Comparison of ENCODE assay signal across 8 cellular contexts in the genomic region with DNA sequence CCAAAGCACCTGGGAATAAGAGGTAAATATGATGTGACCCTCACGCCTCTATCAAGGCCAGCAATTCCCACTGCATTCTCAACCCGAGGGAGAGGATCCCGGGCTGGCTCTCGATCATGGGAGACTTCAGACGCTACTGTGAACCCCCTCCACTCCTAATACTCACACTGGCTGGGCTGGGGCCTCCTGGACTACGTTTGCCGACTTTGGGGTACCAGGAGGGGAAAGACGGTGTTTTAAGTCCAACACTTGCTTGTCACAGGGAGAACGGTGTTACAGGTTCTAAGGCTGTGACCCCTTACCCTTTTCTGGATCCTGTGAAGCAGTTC. TPM values are rescaled to one million over a fixed set of nuclear protein-coding genes. Genes with fewer than 3 reads are reported as not detected.
A peak's percentile ranks its signal among the peaks of the same experiment; 100 is the strongest.
DNase-seq lines count a peak whose midpoint lies in the region; ATAC-seq and TF ChIP-seq lines count a peak whose summit lies in the region.

No MANE protein-coding gene starts in this region.

- ATAC-seq in GM21737 (IDR thresholded peaks at IDR 0.05; ENCODE audit: unreplicated experiment): peak; percentile 2
- ATAC-seq in GM21515 (IDR thresholded peaks at IDR 0.05; ENCODE audit: unreplicated experiment): no peak
- ATAC-seq in HG03045 (IDR thresholded peaks at IDR 0.05; ENCODE audit: unreplicated experiment): no peak

- H2BK5ac ChIP-seq in neuronal stem cell (ENCODE audit: low read length): peak overlapping the region; percentile 56

- no peaks in the 10 kb centered on the region for H3K27me3 ChIP-seq in esophagus squamous epithelium
- H3K27me3 ChIP-seq in neuronal stem cell (ENCODE audit: control insufficient read depth in 3 of 3, insufficient read depth in 3 of 3, low read depth in 1 of 3, low read length in 3 of 3): no peaks in the 10 kb centered on the region

- H3K4me1 ChIP-seq in esophagus squamous epithelium (peaks cover 32 to 56% (median 43%) of the 10 kb centered on the region in 3 donors), neuronal stem cell (ENCODE audit: control insufficient read depth in 2 of 2, insufficient read depth in 1 of 2, low read depth in 1 of 2, low read length in 2 of 2) (peaks cover 14 to 20% of the 10 kb centered on the region in 2 donors)

- TF ChIP-seq POLR2A in esophagus squamous epithelium (IDR thresholded peaks at IDR 0.05): no peak

- POLR2A ChIA-PET in GM10248 (lab: Yijun Ruan, JAX): interaction anchor here (1.3 kb wide), 1 partner anchor 14 kb away, joined by 13 read pairs; no protein-coding TSS in a partner anchor

- no peak overlapping the region for H2BK120ac ChIP-seq in neuronal stem cell (ENCODE audit: low read depth, low read length)

- CTCF ChIA-PET in GM10248 (lab: Yijun Ruan, JAX): interaction anchor here (1.5 kb wide), 1 partner anchor 11 kb away, joined by 3 read pairs; no protein-coding TSS in a partner anchor

- no peak overlapping the region for H2BK12ac ChIP-seq in neuronal stem cell (ENCODE audit: low read length)

- no peak for DNase-seq in SK-N-MC (ENCODE audit: low read depth, low spot score)
- no peak for DNase-seq in esophagus squamous epithelium (lab: John Stamatoyannopoulos, UW)
- DNase-seq in neuronal stem cell (ENCODE audit: low spot score): peak; percentile 12
- DNase-seq in iPS-NIHi11 (ENCODE audit: low spot score): no peak
- no peak for DNase-seq in GM10248 (ENCODE audit: extremely low spot score)

- peak overlapping the region; percentile 75 for H2AFZ ChIP-seq in neuronal stem cell (ENCODE audit: low read length)

- no peak overlapping the region for H2BK15ac ChIP-seq in neuronal stem cell (ENCODE audit: low read length)

- 0% methylated on average over 3 to 7 of the region's 9 CpGs for WGBS in esophagus squamous epithelium, 2 donors
- no CpG with 5 or more reads among the region's 9 CpGs for WGBS in neuronal stem cell (ENCODE audit: extremely low coverage in 2 of 2, insufficient read length in 2 of 2, insufficient replicate concordance in 1 of 2), 2 donors

- H3K9me3 ChIP-seq in SK-N-MC (ENCODE audit: low read depth, low read length): no peaks in the 10 kb centered on the region
- H3K9me3 ChIP-seq in esophagus squamous epithelium: no peaks in the 10 kb centered on the region
- no peaks in the 10 kb centered on the region for H3K9me3 ChIP-seq in neuronal stem cell (replicated peaks in 1 of 2; ENCODE audit: control insufficient read depth in 2 of 2, insufficient read depth in 1 of 2, low read depth in 1 of 2, low read length in 2 of 2)

- peaks cover 4% of the 10 kb centered on the region for H3K79me1 ChIP-seq in neuronal stem cell (ENCODE audit: low read depth, low read length)

- H3K4ac ChIP-seq in neuronal stem cell (ENCODE audit: low read length): no peak overlapping the region

- peak overlapping the region; percentile 74 for H3K4me2 ChIP-seq in neuronal stem cell (ENCODE audit: insufficient read depth, low read length, poor library complexity, severe bottlenecking)

- H3K14ac ChIP-seq in neuronal stem cell (ENCODE audit: low read length): peak overlapping the region; percentile 11

- peak overlapping the region; percentile 53 for H4K91ac ChIP-seq in neuronal stem cell (ENCODE audit: low read depth, low read length, poor library complexity)

- peak overlapping the region; percentile 99 for H3K18ac ChIP-seq in neuronal stem cell (ENCODE audit: low read length)

- H4K8ac ChIP-seq in neuronal stem cell (ENCODE audit: low read depth, low read length): peak overlapping the region; percentile 87

- peak overlapping the region; percentile 100 for H3K9ac ChIP-seq in SK-N-MC (ENCODE audit: insufficient read length)
- H3K9ac ChIP-seq in neuronal stem cell (ENCODE audit: low read depth, low read length, poor library complexity): peak overlapping the region; percentile 89

- H3K27ac ChIP-seq in SK-N-MC: peak overlapping the region; percentile 94
- H3K27ac ChIP-seq in esophagus squamous epithelium: peak overlapping the region; percentile 91 to 96 (median 93)
- H3K27ac ChIP-seq in neuronal stem cell (replicated peaks; ENCODE audit: low read length): peak overlapping the region; percentile 92

- H3K23ac ChIP-seq in neuronal stem cell (ENCODE audit: low read depth, low read length, poor library complexity): peak overlapping the region; percentile 90

- no peak for TF ChIP-seq CTCF in esophagus squamous epithelium (IDR thresholded peaks at IDR 0.05)
- TF ChIP-seq CTCF in GM10248 (IDR thresholded peaks at IDR 0.05; ENCODE audit: control extremely low read depth, extremely low read depth, low read depth, missing control alignments): no peak

- intact Hi-C loops in esophagus squamous epithelium (cut with DNase I): loop anchor here (5.0 to 10.0 kb wide), 2 partner anchors 37 to 80 kb away; a partner anchor contains a TSS

- H2AK5ac ChIP-seq in neuronal stem cell (ENCODE audit: low read depth, low read length): peak overlapping the region; percentile 87

- H3K4me3 ChIP-seq in SK-N-MC (peak overlapping the region; percentile 87), esophagus squamous epithelium (peak overlapping the region; percentile 70 to 78 (median 76)), neuronal stem cell (ENCODE audit: low read length in 2 of 2) (peak overlapping the region; percentile 82 to 95)

- H3K36me3 ChIP-seq in SK-N-MC (ENCODE audit: insufficient read depth, low read length) (peaks cover 54% of the 10 kb centered on the region), esophagus squamous epithelium (peaks cover 0 to 25% (median 8%) of the 10 kb centered on the region in 3 donors), neuronal stem cell (replicated peaks in 1 of 2; ENCODE audit: control insufficient read depth in 2 of 2, insufficient read depth in 2 of 2, low read length in 2 of 2) (peaks cover 22 to 73% of the 10 kb centered on the region in 2 donors)

RNA-seq across cellular contexts. Expression of a gene that starts 0.5 kb away (rescaled TPM):
- 1,000 to 10,000 TPM; 1,083 to 1,907 (median 1,546) TPM for total RNA-seq in esophagus squamous epithelium
- 2,797 TPM for polyA plus RNA-seq in neuronal stem cell (2013, experiment 1 of 2)
- 2,786 TPM for polyA plus RNA-seq in neuronal stem cell (2013, experiment 2 of 2)

RNA-seq across cellular contexts. Expression of a gene that starts 27.5 kb away (rescaled TPM):
- total RNA-seq in esophagus squamous epithelium: 10 to 100 TPM in 2 of 4 donors, 1 to 10 TPM in 2; 3.7 to 30.3 (median 10.6) TPM
- 37.6 TPM for polyA plus RNA-seq in neuronal stem cell (2013, experiment 1 of 2)
- 38.3 TPM for polyA plus RNA-seq in neuronal stem cell (2013, experiment 2 of 2)

RNA-seq across cellular contexts. Expression of a gene that starts 36.5 kb away (rescaled TPM):
- 100 to 1,000 TPM in 2 of 4 donors, 10 to 100 TPM in 2; 61.9 to 157 (median 100) TPM for total RNA-seq in esophagus squamous epithelium
- 354 TPM for polyA plus RNA-seq in neuronal stem cell (2013, experiment 1 of 2)
- 356 TPM for polyA plus RNA-seq in neuronal stem cell (2013, experiment 2 of 2)

RNA-seq across cellular contexts. Expression of a gene that starts 38.5 kb away (rescaled TPM):
- total RNA-seq in esophagus squamous epithelium: 10 to 100 TPM in 1 of 4 donors, 1 to 10 TPM in 1, under 1 TPM in 1, not detected in 1; 0.88 to 13.2 (median 5.6) TPM
- polyA plus RNA-seq in neuronal stem cell (2013, experiment 1 of 2): 5.5 TPM
- 5.1 TPM for polyA plus RNA-seq in neuronal stem cell (2013, experiment 2 of 2)
